ENCODE assay signal across 16 cellular contexts in genomic region chr18:4847066-4847465, GRCh38.
A peak's percentile ranks its signal among the peaks of the same experiment; 100 is the strongest.
DNase-seq lines count a peak whose midpoint lies in the region; ATAC-seq and TF ChIP-seq lines count a peak whose summit lies in the region.
"Had no signal": no experiment of that assay in that cellular context is flagged by ENCODE, and none has a peak within 500 bp of the region (broad histone marks: within the 10 kb centered on the region; RNA-seq: fewer than 3 reads in every experiment).

No MANE protein-coding gene starts in this region.

- ATAC-seq in HG03342 (IDR thresholded peaks at IDR 0.05; ENCODE audit: unreplicated experiment) (no peak), HG03135 (IDR thresholded peaks at IDR 0.05; ENCODE audit: unreplicated experiment) (no peak)
- no peak for ATAC-seq in activated naive CD8-positive, alpha-beta T cell treated with anti-CD3 and anti-CD28 coated beads, Interleukin-2, amount 50 U/mL, for 24 hours
- ATAC-seq: GM12878, GM23338 had no signal

- POLR2A ChIA-PET in MCF 10A (lab: Yijun Ruan, JAX) = no interaction called here

- intact Hi-C loops in MCF 10A (cut with micrococcal nuclease) = no loop called here

- H3K27ac Mint-ChIP-seq in MCF 10A (ENCODE audit: low read depth, unreplicated experiment) = no peak overlapping the region
- no peak overlapping the region for H3K27ac Mint-ChIP-seq in activated naive CD8-positive, alpha-beta T cell treated with anti-CD3 and anti-CD28 coated beads, Interleukin-2, amount 50 U/mL, for 24 hours
- H3K27ac Mint-ChIP-seq: CD4-positive, alpha-beta memory T cell; GM23338; H9; IgD-negative memory B cell had no signal

- no peak overlapping the region for H3K4me3 Mint-ChIP-seq in MCF 10A (ENCODE audit: unreplicated experiment)
- no peak overlapping the region for H3K4me3 Mint-ChIP-seq in activated naive CD8-positive, alpha-beta T cell treated with anti-CD3 and anti-CD28 coated beads, Interleukin-2, amount 50 U/mL, for 24 hours
- H3K4me3 Mint-ChIP-seq: CD4-positive, alpha-beta memory T cell; GM23338; H9 had no signal

- H3K4me1 Mint-ChIP-seq in MCF 10A (ENCODE audit: insufficient read depth, unreplicated experiment) = no peaks in the 10 kb centered on the region
- no peaks in the 10 kb centered on the region for H3K4me1 Mint-ChIP-seq in activated naive CD8-positive, alpha-beta T cell treated with anti-CD3 and anti-CD28 coated beads, Interleukin-2, amount 50 U/mL, for 24 hours
- H3K4me1 Mint-ChIP-seq: CD4-positive, alpha-beta memory T cell; IgD-negative memory B cell had no signal

- peak; percentile 69 for DNase-seq in DMS 273 treated with DMSO at 0.1 percent for 48 hours (lab: John Stamatoyannopoulos, UW)
- DNase-seq in NCI-H2171 treated with DMSO at 0.1 percent for 48 hours (lab: John Stamatoyannopoulos, UW) = peak; percentile 50
- DNase-seq in NCI-H69 (lab: John Stamatoyannopoulos, UW) = peak; percentile 58
- DNase-seq in MCF 10A (ENCODE audit: unreplicated experiment) = no peak
- DNase-seq in activated naive CD8-positive, alpha-beta T cell treated with anti-CD3 and anti-CD28 coated beads, Interleukin-2, amount 50 U/mL, for 24 hours = no peak
- DNase-seq: ACHN; BE2C; CD4-positive, alpha-beta memory T cell; DMS53; H9; KG1 had no signal

- no peaks in the 10 kb centered on the region for H3K27me3 Mint-ChIP-seq in MCF 10A (ENCODE audit: insufficient read depth, unreplicated experiment)
- H3K27me3 Mint-ChIP-seq in activated naive CD8-positive, alpha-beta T cell treated with anti-CD3 and anti-CD28 coated beads, Interleukin-2, amount 50 U/mL, for 24 hours = no peaks in the 10 kb centered on the region
- H3K27me3 Mint-ChIP-seq: CD4-positive, alpha-beta memory T cell; IgD-negative memory B cell had no signal

- no peaks in the 10 kb centered on the region for H3K36me3 Mint-ChIP-seq in MCF 10A (ENCODE audit: insufficient read depth, unreplicated experiment)
- no peaks in the 10 kb centered on the region for H3K36me3 Mint-ChIP-seq in activated naive CD8-positive, alpha-beta T cell treated with anti-CD3 and anti-CD28 coated beads, Interleukin-2, amount 50 U/mL, for 24 hours (ENCODE audit: low read depth)
- H3K36me3 Mint-ChIP-seq: CD4-positive, alpha-beta memory T cell had no signal

- CTCF ChIA-PET in MCF 10A (lab: Yijun Ruan, JAX) = no interaction called here

- no peak for TF ChIP-seq CTCF in MCF 10A (IDR thresholded peaks at IDR 0.05; ENCODE audit: unreplicated experiment)

- peaks cover 7% of the 10 kb centered on the region for H3K9me3 Mint-ChIP-seq in MCF 10A (ENCODE audit: unreplicated experiment)
- peaks cover 13% of the 10 kb centered on the region for H3K9me3 Mint-ChIP-seq in activated naive CD8-positive, alpha-beta T cell treated with anti-CD3 and anti-CD28 coated beads, Interleukin-2, amount 50 U/mL, for 24 hours
- H3K9me3 Mint-ChIP-seq: GM23338 had no signal

- no TSS peak for BruUV-seq in MCF 10A (replicated peaks; lab: Mats Ljungman, UMichigan)

Comparison
In these comparisons a context has a peak if more than half of its experiments do, and no peak if none do; other contexts are left out.
1. DNase-seq: peak in DMS 273 treated with DMSO at 0.1 percent for 48 hours (single experiment), NCI-H2171 treated with DMSO at 0.1 percent for 48 hours (single experiment) and NCI-H69 (single experiment); none in MCF 10A (single experiment) and activated naive CD8-positive, alpha-beta T cell treated with anti-CD3 and anti-CD28 coated beads, Interleukin-2, amount 50 U/mL, for 24 hours (single experiment).